2 cellular contexts compared by ENCODE assay signal in the genomic region with DNA sequence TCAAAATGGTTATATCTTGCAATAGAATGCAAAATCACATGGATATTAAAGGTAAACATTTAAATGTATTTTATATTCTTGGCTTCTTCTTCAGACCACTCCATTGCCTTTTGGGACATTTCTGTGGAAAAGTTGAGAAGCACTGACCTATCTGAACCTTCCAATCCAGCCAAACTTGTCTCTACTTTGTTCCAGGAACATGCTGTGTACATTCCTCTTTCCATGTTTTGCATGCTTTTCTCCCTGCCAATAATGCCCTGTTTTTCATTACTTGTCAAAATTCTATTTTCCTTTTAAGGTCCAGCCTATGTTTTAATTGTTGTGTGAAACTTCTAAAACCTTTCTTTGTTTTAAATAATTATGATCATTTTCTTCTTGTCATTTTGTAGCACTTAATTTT.
TF ChIP-seq lines count a peak whose summit lies in the region.

No MANE protein-coding gene starts in this region.

TF ChIP-seq in GM12878, 131 proteins besides CTCF, POLR2A, EP300 and RAD21:
- TF ChIP-seq SMAD1 (IDR thresholded peaks at IDR 0.05; ENCODE audit: low read depth, partially characterized antibody) (no peak), DPF2 (IDR thresholded peaks at IDR 0.05) (no peak), WRNIP1 (IDR thresholded peaks at IDR 0.05; ENCODE audit: borderline replicate concordance, low read depth, low read length) (no peak), CREB1 (IDR thresholded peaks at IDR 0.05; ENCODE audit: low read depth) (no peak), NR2C1 (IDR thresholded peaks at IDR 0.05) (no peak), HCFC1 (IDR thresholded peaks at IDR 0.05; ENCODE audit: low read length) (no peak), RAD51 (IDR thresholded peaks at IDR 0.05) (no peak)
- TF ChIP-seq, protein P1, sequence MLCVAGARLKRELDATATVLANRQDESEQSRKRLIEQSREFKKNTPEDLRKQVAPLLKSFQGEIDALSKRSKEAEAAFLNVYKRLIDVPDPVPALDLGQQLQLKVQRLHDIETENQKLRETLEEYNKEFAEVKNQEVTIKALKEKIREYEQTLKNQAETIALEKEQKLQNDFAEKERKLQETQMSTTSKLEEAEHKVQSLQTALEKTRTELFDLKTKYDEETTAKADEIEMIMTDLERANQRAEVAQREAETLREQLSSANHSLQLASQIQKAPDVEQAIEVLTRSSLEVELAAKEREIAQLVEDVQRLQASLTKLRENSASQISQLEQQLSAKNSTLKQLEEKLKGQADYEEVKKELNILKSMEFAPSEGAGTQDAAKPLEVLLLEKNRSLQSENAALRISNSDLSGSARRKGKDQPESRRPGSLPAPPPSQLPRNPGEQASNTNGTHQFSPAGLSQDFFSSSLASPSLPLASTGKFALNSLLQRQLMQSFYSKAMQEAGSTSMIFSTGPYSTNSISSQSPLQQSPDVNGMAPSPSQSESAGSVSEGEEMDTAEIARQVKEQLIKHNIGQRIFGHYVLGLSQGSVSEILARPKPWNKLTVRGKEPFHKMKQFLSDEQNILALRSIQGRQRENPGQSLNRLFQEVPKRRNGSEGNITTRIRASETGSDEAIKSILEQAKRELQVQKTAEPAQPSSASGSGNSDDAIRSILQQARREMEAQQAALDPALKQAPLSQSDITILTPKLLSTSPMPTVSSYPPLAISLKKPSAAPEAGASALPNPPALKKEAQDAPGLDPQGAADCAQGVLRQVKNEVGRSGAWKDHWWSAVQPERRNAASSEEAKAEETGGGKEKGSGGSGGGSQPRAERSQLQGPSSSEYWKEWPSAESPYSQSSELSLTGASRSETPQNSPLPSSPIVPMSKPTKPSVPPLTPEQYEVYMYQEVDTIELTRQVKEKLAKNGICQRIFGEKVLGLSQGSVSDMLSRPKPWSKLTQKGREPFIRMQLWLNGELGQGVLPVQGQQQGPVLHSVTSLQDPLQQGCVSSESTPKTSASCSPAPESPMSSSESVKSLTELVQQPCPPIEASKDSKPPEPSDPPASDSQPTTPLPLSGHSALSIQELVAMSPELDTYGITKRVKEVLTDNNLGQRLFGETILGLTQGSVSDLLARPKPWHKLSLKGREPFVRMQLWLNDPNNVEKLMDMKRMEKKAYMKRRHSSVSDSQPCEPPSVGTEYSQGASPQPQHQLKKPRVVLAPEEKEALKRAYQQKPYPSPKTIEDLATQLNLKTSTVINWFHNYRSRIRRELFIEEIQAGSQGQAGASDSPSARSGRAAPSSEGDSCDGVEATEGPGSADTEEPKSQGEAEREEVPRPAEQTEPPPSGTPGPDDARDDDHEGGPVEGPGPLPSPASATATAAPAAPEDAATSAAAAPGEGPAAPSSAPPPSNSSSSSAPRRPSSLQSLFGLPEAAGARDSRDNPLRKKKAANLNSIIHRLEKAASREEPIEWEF (IDR thresholded peaks at IDR 0.05; ENCODE audit: insufficient replicate concordance, low read depth, low read length) = no peak

TF ChIP-seq in HEK293T, 16 proteins besides CTCF, POLR2A, EP300 and RAD21:
- TF ChIP-seq HDGF (IDR thresholded peaks at IDR 0.05; ENCODE audit: borderline replicate concordance) (no peak), FOXM1 (IDR thresholded peaks at IDR 0.05; ENCODE audit: borderline replicate concordance) (no peak), BHLHE40 (IDR thresholded peaks at IDR 0.05; ENCODE audit: borderline replicate concordance) (no peak), LEF1 (IDR thresholded peaks at IDR 0.05; ENCODE audit: borderline replicate concordance) (no peak), ZNF384 (IDR thresholded peaks at IDR 0.05) (no peak), FOXK2 (IDR thresholded peaks at IDR 0.05) (no peak)
- TF ChIP-seq, protein P2, sequence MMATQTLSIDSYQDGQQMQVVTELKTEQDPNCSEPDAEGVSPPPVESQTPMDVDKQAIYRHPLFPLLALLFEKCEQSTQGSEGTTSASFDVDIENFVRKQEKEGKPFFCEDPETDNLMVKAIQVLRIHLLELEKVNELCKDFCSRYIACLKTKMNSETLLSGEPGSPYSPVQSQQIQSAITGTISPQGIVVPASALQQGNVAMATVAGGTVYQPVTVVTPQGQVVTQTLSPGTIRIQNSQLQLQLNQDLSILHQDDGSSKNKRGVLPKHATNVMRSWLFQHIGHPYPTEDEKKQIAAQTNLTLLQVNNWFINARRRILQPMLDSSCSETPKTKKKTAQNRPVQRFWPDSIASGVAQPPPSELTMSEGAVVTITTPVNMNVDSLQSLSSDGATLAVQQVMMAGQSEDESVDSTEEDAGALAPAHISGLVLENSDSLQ (IDR thresholded peaks at IDR 0.05) = no peak
